Comparison of ENCODE assay signal across 20 cellular contexts in genomic region chrY:12359867-12360266, GRCh38.
DNase-seq lines count a peak whose midpoint lies in the region; ATAC-seq and TF ChIP-seq lines count a peak whose summit lies in the region.
"Had no signal": no experiment of that assay in that cellular context is flagged by ENCODE, and none has a peak within 500 bp of the region (broad histone marks: within the 10 kb centered on the region; RNA-seq: fewer than 3 reads in every experiment).

No MANE protein-coding gene starts in this region.

- peaks cover 11% of the 10 kb centered on the region; the same call in 1 of the 2 replicates for H3K36me3 Mint-ChIP-seq in WTC11
- H3K36me3 Mint-ChIP-seq: memory B cell; naive thymus-derived CD4-positive, alpha-beta T cell; stimulated activated effector memory CD8-positive, alpha-beta T cell treated with anti-CD3 and anti-CD28 coated beads, Interleukin-12 subunit alpha, Interleukin-12 subunit beta, amount 100 ng/mL, for 72 hours had no signal

- POLR2A ChIA-PET in WTC11 (lab: Charles Lee): no interaction called here

- no peak overlapping the region for H3K4me3 ChIP-seq in prostate gland
- H3K4me3 ChIP-seq in lower leg skin (ENCODE audit: low read depth, poor library complexity, severe bottlenecking): no peak overlapping the region
- H3K4me3 ChIP-seq: adrenal gland had no signal

- ATAC-seq in WTC11 (no peak; the same call in 1 of the 2 replicates), GM21515 (IDR thresholded peaks at IDR 0.05; ENCODE audit: unreplicated experiment) (no peak), GM18909 (IDR thresholded peaks at IDR 0.05; ENCODE audit: poor library complexity, unreplicated experiment) (no peak)
- ATAC-seq: naive thymus-derived CD4-positive, alpha-beta T cell; stimulated activated effector memory CD8-positive, alpha-beta T cell treated with anti-CD3 and anti-CD28 coated beads, Interleukin-12 subunit alpha, Interleukin-12 subunit beta, amount 100 ng/mL, for 72 hours had no signal

- intact Hi-C loops in prostate gland (cut with DNase I): no loop called here
- intact Hi-C loops in lower leg skin (cut with DNase I; ENCODE audit: low total_unique reads): no loop called here

- no peaks in the 10 kb centered on the region for H3K4me1 ChIP-seq in prostate gland (replicated peaks)
- H3K4me1 ChIP-seq: adrenal gland, BE2C had no signal

- no peaks in the 10 kb centered on the region for H3K9me3 ChIP-seq in prostate gland
- H3K9me3 ChIP-seq: adrenal gland, BE2C had no signal

- TF ChIP-seq CTCF in WTC11 (IDR thresholded peaks at IDR 0.05): no peak
- no peak for TF ChIP-seq CTCF in prostate gland (IDR thresholded peaks at IDR 0.05)
- no peak for TF ChIP-seq CTCF in lower leg skin (IDR thresholded peaks at IDR 0.05)

- H3K27ac ChIP-seq in prostate gland: no peak overlapping the region
- H3K27ac ChIP-seq: adrenal gland had no signal

- no peaks in the 10 kb centered on the region for H3K27me3 ChIP-seq in prostate gland (replicated peaks; ENCODE audit: insufficient read depth)
- H3K27me3 ChIP-seq: adrenal gland, BE2C had no signal

- CTCF ChIA-PET in WTC11 (lab: Charles Lee): no interaction called here

- H3K36me3 ChIP-seq in prostate gland: no peaks in the 10 kb centered on the region
- H3K36me3 ChIP-seq: adrenal gland, BE2C had no signal

- H3K27ac Mint-ChIP-seq in WTC11: no peak overlapping the region
- H3K27ac Mint-ChIP-seq: dendritic cell treated with granulocyte-macrophage colony-stimulating factor and Interleukin-4, amounts not matched to agents 40 ng/mL and 50 ng/mL, for 4 days; memory B cell; naive thymus-derived CD4-positive, alpha-beta T cell; stimulated activated effector memory CD8-positive, alpha-beta T cell treated with anti-CD3 and anti-CD28 coated beads, Interleukin-12 subunit alpha, Interleukin-12 subunit beta, amount 100 ng/mL, for 72 hours had no signal

- WGBS in prostate gland: 0% methylated on average over 1 of the region's 9 CpGs
- WGBS in lower leg skin, 2 donors: 18% methylated on average over 5 of the region's 9 CpGs; no CpG with 5 or more reads in 1 of the 2 donors

- no peak overlapping the region for H3K4me3 Mint-ChIP-seq in WTC11
- H3K4me3 Mint-ChIP-seq: dendritic cell treated with granulocyte-macrophage colony-stimulating factor and Interleukin-4, amounts not matched to agents 40 ng/mL and 50 ng/mL, for 4 days; memory B cell; naive thymus-derived CD4-positive, alpha-beta T cell; stimulated activated effector memory CD8-positive, alpha-beta T cell treated with anti-CD3 and anti-CD28 coated beads, Interleukin-12 subunit alpha, Interleukin-12 subunit beta, amount 100 ng/mL, for 72 hours had no signal

- TF ChIP-seq POLR2A in prostate gland (IDR thresholded peaks at IDR 0.05): no peak
- no peak for TF ChIP-seq POLR2A in lower leg skin (IDR thresholded peaks at IDR 0.05)

- DNase-seq in EH (ENCODE audit: low read depth): peak; percentile 4
- DNase-seq in HUDEP-2 (lab: John Stamatoyannopoulos, UW; ENCODE audit: unreplicated experiment in 76 of 76): peak in 69 of 76 experiments; percentile 0 to 76 (median 53)
- DNase-seq in WTC11 (ENCODE audit: low spot score): peak; percentile 9
- DNase-seq in prostate gland (ENCODE audit: low spot score): peak; percentile 3
- DNase-seq in lower leg skin (ENCODE audit: low spot score in 2 of 2): no peak
- DNase-seq: activated CD4-positive, alpha-beta T cell treated with anti-CD3 and anti-CD28 coated beads, Interleukin-2, amount 50 U/mL, for 4 hours; BE2C; HCEC 1CT; hippocampal formation; islet precursor cell; Kasumi-1; naive thymus-derived CD4-positive, alpha-beta T cell; NCI-H1417; NCI-H69 had no signal

- no peaks in the 10 kb centered on the region for H3K4me1 Mint-ChIP-seq in WTC11
- H3K4me1 Mint-ChIP-seq: memory B cell; stimulated activated effector memory CD8-positive, alpha-beta T cell treated with anti-CD3 and anti-CD28 coated beads, Interleukin-12 subunit alpha, Interleukin-12 subunit beta, amount 100 ng/mL, for 72 hours had no signal

- peaks cover 97% of the 10 kb centered on the region for H3K27me3 Mint-ChIP-seq in WTC11 (ENCODE audit: low read depth)
- H3K27me3 Mint-ChIP-seq: dendritic cell treated with granulocyte-macrophage colony-stimulating factor and Interleukin-4, amounts not matched to agents 40 ng/mL and 50 ng/mL, for 4 days; memory B cell had no signal

- peaks cover 18% of the 10 kb centered on the region for H3K9me3 Mint-ChIP-seq in WTC11
- H3K9me3 Mint-ChIP-seq: dendritic cell treated with granulocyte-macrophage colony-stimulating factor and Interleukin-4, amounts not matched to agents 40 ng/mL and 50 ng/mL, for 4 days; memory B cell; naive thymus-derived CD4-positive, alpha-beta T cell; stimulated activated effector memory CD8-positive, alpha-beta T cell treated with anti-CD3 and anti-CD28 coated beads, Interleukin-12 subunit alpha, Interleukin-12 subunit beta, amount 100 ng/mL, for 72 hours had no signal

TF ChIP-seq in WTC11, 78 proteins besides CTCF, POLR2A, EP300 and RAD21 (continues in another document):
- TF ChIP-seq ZNF263 (CRISPR knock-in tag; IDR thresholded peaks at IDR 0.05; ENCODE audit: low read depth): no peak
- no peak for TF ChIP-seq JAZF1 (CRISPR knock-in tag; IDR thresholded peaks at IDR 0.05)
- no peak for TF ChIP-seq FOXJ3 (CRISPR knock-in tag; IDR thresholded peaks at IDR 0.05; ENCODE audit: borderline replicate concordance)
- no peak for TF ChIP-seq USF1 (CRISPR knock-in tag; IDR thresholded peaks at IDR 0.05)
- TF ChIP-seq, protein P1, sequence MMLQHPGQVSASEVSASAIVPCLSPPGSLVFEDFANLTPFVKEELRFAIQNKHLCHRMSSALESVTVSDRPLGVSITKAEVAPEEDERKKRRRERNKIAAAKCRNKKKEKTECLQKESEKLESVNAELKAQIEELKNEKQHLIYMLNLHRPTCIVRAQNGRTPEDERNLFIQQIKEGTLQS (CRISPR knock-in tag; conservative IDR thresholded peaks at IDR 0.05): no peak
- no peak for TF ChIP-seq ZNF671 (CRISPR knock-in tag; IDR thresholded peaks at IDR 0.05)
- no peak for TF ChIP-seq SMAD3 (CRISPR knock-in tag; IDR thresholded peaks at IDR 0.05; ENCODE audit: borderline replicate concordance)
- no peak for TF ChIP-seq RELA (CRISPR knock-in tag; IDR thresholded peaks at IDR 0.05; ENCODE audit: borderline replicate concordance)
- no peak for TF ChIP-seq ZNF512 (CRISPR knock-in tag; IDR thresholded peaks at IDR 0.05; ENCODE audit: borderline replicate concordance)
- TF ChIP-seq NFE2L1 (CRISPR knock-in tag; IDR thresholded peaks at IDR 0.05): no peak
- TF ChIP-seq RORB (CRISPR knock-in tag; IDR thresholded peaks at IDR 0.05): no peak
- no peak for TF ChIP-seq EMX1 (CRISPR knock-in tag; IDR thresholded peaks at IDR 0.05)
- TF ChIP-seq, protein P2, sequence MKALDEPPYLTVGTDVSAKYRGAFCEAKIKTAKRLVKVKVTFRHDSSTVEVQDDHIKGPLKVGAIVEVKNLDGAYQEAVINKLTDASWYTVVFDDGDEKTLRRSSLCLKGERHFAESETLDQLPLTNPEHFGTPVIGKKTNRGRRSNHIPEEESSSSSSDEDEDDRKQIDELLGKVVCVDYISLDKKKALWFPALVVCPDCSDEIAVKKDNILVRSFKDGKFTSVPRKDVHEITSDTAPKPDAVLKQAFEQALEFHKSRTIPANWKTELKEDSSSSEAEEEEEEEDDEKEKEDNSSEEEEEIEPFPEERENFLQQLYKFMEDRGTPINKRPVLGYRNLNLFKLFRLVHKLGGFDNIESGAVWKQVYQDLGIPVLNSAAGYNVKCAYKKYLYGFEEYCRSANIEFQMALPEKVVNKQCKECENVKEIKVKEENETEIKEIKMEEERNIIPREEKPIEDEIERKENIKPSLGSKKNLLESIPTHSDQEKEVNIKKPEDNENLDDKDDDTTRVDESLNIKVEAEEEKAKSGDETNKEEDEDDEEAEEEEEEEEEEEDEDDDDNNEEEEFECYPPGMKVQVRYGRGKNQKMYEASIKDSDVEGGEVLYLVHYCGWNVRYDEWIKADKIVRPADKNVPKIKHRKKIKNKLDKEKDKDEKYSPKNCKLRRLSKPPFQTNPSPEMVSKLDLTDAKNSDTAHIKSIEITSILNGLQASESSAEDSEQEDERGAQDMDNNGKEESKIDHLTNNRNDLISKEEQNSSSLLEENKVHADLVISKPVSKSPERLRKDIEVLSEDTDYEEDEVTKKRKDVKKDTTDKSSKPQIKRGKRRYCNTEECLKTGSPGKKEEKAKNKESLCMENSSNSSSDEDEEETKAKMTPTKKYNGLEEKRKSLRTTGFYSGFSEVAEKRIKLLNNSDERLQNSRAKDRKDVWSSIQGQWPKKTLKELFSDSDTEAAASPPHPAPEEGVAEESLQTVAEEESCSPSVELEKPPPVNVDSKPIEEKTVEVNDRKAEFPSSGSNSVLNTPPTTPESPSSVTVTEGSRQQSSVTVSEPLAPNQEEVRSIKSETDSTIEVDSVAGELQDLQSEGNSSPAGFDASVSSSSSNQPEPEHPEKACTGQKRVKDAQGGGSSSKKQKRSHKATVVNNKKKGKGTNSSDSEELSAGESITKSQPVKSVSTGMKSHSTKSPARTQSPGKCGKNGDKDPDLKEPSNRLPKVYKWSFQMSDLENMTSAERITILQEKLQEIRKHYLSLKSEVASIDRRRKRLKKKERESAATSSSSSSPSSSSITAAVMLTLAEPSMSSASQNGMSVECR (CRISPR knock-in tag; IDR thresholded peaks at IDR 0.05; ENCODE audit: borderline replicate concordance): no peak
- no peak for TF ChIP-seq TEAD4 (CRISPR knock-in tag; IDR thresholded peaks at IDR 0.05)

Comparison
In these comparisons a context has a peak if more than half of its experiments do, and no peak if none do; other contexts are left out.
1. DNase-seq: peak in EH (single experiment), HUDEP-2 (69 of 76), WTC11 (single experiment) and prostate gland (single experiment); none in lower leg skin (0 of 2).